ENCODE assay signal across 1 cellular context in genomic region chr16:48386559-48387312, GRCh38.
TF ChIP-seq lines count a peak whose summit lies in the region.

No MANE protein-coding gene starts in this region.

TF ChIP-seq in HepG2, 621 proteins besides CTCF, POLR2A, EP300 and RAD21 (continued from another document and continues in another):
- TF ChIP-seq, protein P1, sequence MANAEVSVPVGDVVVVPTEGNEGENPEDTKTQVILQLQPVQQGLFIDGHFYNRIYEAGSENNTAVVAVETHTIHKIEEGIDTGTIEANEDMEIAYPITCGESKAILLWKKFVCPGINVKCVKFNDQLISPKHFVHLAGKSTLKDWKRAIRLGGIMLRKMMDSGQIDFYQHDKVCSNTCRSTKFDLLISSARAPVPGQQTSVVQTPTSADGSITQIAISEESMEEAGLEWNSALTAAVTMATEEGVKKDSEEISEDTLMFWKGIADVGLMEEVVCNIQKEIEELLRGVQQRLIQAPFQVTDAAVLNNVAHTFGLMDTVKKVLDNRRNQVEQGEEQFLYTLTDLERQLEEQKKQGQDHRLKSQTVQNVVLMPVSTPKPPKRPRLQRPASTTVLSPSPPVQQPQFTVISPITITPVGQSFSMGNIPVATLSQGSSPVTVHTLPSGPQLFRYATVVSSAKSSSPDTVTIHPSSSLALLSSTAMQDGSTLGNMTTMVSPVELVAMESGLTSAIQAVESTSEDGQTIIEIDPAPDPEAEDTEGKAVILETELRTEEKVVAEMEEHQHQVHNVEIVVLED (CRISPR knock-in tag; IDR thresholded peaks at IDR 0.05; ENCODE audit: borderline replicate concordance): no peak
- TF ChIP-seq ZNF766 (CRISPR knock-in tag; IDR thresholded peaks at IDR 0.05; ENCODE audit: borderline replicate concordance): no peak
- no peak for TF ChIP-seq ZIK1 (CRISPR knock-in tag; IDR thresholded peaks at IDR 0.05; ENCODE audit: borderline replicate concordance, low read depth)
- TF ChIP-seq SETDB1 (CRISPR knock-in tag; IDR thresholded peaks at IDR 0.05; ENCODE audit: borderline replicate concordance): no peak
- TF ChIP-seq ZNF569 (CRISPR knock-in tag; IDR thresholded peaks at IDR 0.05; ENCODE audit: borderline replicate concordance): no peak
- TF ChIP-seq, protein P2, sequence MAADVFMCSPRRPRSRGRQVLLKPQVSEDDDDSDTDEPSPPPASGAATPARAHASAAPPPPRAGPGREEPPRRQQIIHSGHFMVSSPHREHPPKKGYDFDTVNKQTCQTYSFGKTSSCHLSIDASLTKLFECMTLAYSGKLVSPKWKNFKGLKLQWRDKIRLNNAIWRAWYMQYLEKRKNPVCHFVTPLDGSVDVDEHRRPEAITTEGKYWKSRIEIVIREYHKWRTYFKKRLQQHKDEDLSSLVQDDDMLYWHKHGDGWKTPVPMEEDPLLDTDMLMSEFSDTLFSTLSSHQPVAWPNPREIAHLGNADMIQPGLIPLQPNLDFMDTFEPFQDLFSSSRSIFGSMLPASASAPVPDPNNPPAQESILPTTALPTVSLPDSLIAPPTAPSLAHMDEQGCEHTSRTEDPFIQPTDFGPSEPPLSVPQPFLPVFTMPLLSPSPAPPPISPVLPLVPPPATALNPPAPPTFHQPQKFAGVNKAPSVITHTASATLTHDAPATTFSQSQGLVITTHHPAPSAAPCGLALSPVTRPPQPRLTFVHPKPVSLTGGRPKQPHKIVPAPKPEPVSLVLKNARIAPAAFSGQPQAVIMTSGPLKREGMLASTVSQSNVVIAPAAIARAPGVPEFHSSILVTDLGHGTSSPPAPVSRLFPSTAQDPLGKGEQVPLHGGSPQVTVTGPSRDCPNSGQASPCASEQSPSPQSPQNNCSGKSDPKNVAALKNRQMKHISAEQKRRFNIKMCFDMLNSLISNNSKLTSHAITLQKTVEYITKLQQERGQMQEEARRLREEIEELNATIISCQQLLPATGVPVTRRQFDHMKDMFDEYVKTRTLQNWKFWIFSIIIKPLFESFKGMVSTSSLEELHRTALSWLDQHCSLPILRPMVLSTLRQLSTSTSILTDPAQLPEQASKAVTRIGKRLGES (CRISPR knock-in tag; IDR thresholded peaks at IDR 0.05; ENCODE audit: borderline replicate concordance): no peak
- TF ChIP-seq ZNF33B (CRISPR knock-in tag; IDR thresholded peaks at IDR 0.05): no peak
- TF ChIP-seq ZBTB7A (CRISPR knock-in tag; IDR thresholded peaks at IDR 0.05): no peak
- no peak for TF ChIP-seq NCOA2 (CRISPR knock-in tag; IDR thresholded peaks at IDR 0.05)
- no peak for TF ChIP-seq FLYWCH1 (CRISPR knock-in tag; IDR thresholded peaks at IDR 0.05)
- TF ChIP-seq SALL1 (CRISPR knock-in tag; IDR thresholded peaks at IDR 0.05): peak; percentile 17; the same call in 1 of the 2 replicates
- peak; percentile 67; the same call in 1 of the 2 replicates for TF ChIP-seq THRA (CRISPR knock-in tag; IDR thresholded peaks at IDR 0.05; ENCODE audit: borderline replicate concordance)
- TF ChIP-seq ZNF451 (CRISPR knock-in tag; IDR thresholded peaks at IDR 0.05): no peak
- TF ChIP-seq NBN (conservative IDR thresholded peaks at IDR 0.05): no peak
- no peak for TF ChIP-seq TCF12 (IDR thresholded peaks at IDR 0.05)
- TF ChIP-seq TCF12 (CRISPR knock-in tag; IDR thresholded peaks at IDR 0.05): no peak
- peak; percentile 45; the same call in 1 of the 2 replicates for TF ChIP-seq NR2F6 (IDR thresholded peaks at IDR 0.05)
- TF ChIP-seq NR2F6 (CRISPR knock-in tag; IDR thresholded peaks at IDR 0.05): peak; percentile 48; the same call in 1 of the 2 replicates
- TF ChIP-seq ZKSCAN8 (CRISPR knock-in tag; IDR thresholded peaks at IDR 0.05; ENCODE audit: borderline replicate concordance): no peak
- TF ChIP-seq ZNF790 (CRISPR knock-in tag; IDR thresholded peaks at IDR 0.05; ENCODE audit: borderline replicate concordance): no peak
- no peak for TF ChIP-seq SMYD3 (CRISPR knock-in tag; IDR thresholded peaks at IDR 0.05)
- no peak for TF ChIP-seq ZFP62 (CRISPR knock-in tag; IDR thresholded peaks at IDR 0.05)
- TF ChIP-seq NR2F1 (CRISPR knock-in tag; IDR thresholded peaks at IDR 0.05): peak in 1 of 2 experiments; percentile 36; a peak in 1 of 4 replicates
- no peak for TF ChIP-seq NONO (IDR thresholded peaks at IDR 0.05)
- TF ChIP-seq NONO (CRISPR knock-in tag; conservative IDR thresholded peaks at IDR 0.05): 0 out of 2 replicates have a peak, but pooled peaks have one; percentile 26
- TF ChIP-seq ZBTB38 (CRISPR knock-in tag; IDR thresholded peaks at IDR 0.05): peak; percentile 70
- no peak for TF ChIP-seq STAT5B (CRISPR knock-in tag; IDR thresholded peaks at IDR 0.05)
- TF ChIP-seq RORA (CRISPR knock-in tag; IDR thresholded peaks at IDR 0.05): no peak
- TF ChIP-seq ZNF792 (CRISPR knock-in tag; IDR thresholded peaks at IDR 0.05): no peak
- TF ChIP-seq KDM4B (CRISPR knock-in tag; IDR thresholded peaks at IDR 0.05): no peak
- no peak for TF ChIP-seq PCBP1 (IDR thresholded peaks at IDR 0.05; ENCODE audit: borderline replicate concordance, low read depth, low read length)
- no peak for TF ChIP-seq ZNF629 (CRISPR knock-in tag; conservative IDR thresholded peaks at IDR 0.05)
- TF ChIP-seq ZSCAN31 (CRISPR knock-in tag; IDR thresholded peaks at IDR 0.05; ENCODE audit: low read depth): no peak
- TF ChIP-seq CEBPB (IDR thresholded peaks at IDR 0.05; ENCODE audit: borderline replicate concordance, low read depth, low read length): no peak
- TF ChIP-seq MEIS1 (CRISPR knock-in tag; IDR thresholded peaks at IDR 0.05; ENCODE audit: borderline replicate concordance): no peak
- no peak for TF ChIP-seq MNT (IDR thresholded peaks at IDR 0.05)
- TF ChIP-seq ZNF230 (CRISPR knock-in tag; IDR thresholded peaks at IDR 0.05): no peak
- no peak for TF ChIP-seq ZNF3 (CRISPR knock-in tag; IDR thresholded peaks at IDR 0.05)
- no peak for TF ChIP-seq ZNF567 (CRISPR knock-in tag; IDR thresholded peaks at IDR 0.05; ENCODE audit: borderline replicate concordance)
- no peak for TF ChIP-seq ZSCAN20 (CRISPR knock-in tag; IDR thresholded peaks at IDR 0.05; ENCODE audit: borderline replicate concordance)
- TF ChIP-seq ZBTB21 (CRISPR knock-in tag; IDR thresholded peaks at IDR 0.05): no peak
- TF ChIP-seq ZNF713 (CRISPR knock-in tag; IDR thresholded peaks at IDR 0.05): no peak
- no peak for TF ChIP-seq ELF4 (CRISPR knock-in tag; IDR thresholded peaks at IDR 0.05; ENCODE audit: borderline replicate concordance)
- TF ChIP-seq RERE (CRISPR knock-in tag; IDR thresholded peaks at IDR 0.05; ENCODE audit: low read depth): no peak
- TF ChIP-seq ZNF777 (CRISPR knock-in tag; IDR thresholded peaks at IDR 0.05): no peak
- no peak for TF ChIP-seq ZFP90 (CRISPR knock-in tag; IDR thresholded peaks at IDR 0.05; ENCODE audit: borderline replicate concordance)
- no peak for TF ChIP-seq SIX4 (CRISPR knock-in tag; IDR thresholded peaks at IDR 0.05)
- no peak for TF ChIP-seq MAX (IDR thresholded peaks at IDR 0.05)
- no peak for TF ChIP-seq ZNF747 (CRISPR knock-in tag; IDR thresholded peaks at IDR 0.05; ENCODE audit: borderline replicate concordance)
- TF ChIP-seq, protein P3, sequence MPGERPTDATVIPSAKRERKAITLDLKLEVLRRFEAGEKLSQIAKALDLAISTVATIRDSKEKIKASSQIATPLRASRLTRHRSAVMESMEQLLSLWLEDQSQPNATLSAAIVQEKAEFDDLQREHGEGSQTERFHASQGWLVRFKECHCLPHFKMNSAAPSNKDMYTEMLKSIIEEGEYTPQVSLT (CRISPR knock-in tag; IDR thresholded peaks at IDR 0.05; ENCODE audit: borderline replicate concordance, low read depth): no peak
- TF ChIP-seq TOE1 (CRISPR knock-in tag; IDR thresholded peaks at IDR 0.05): no peak
- TF ChIP-seq, protein P4, sequence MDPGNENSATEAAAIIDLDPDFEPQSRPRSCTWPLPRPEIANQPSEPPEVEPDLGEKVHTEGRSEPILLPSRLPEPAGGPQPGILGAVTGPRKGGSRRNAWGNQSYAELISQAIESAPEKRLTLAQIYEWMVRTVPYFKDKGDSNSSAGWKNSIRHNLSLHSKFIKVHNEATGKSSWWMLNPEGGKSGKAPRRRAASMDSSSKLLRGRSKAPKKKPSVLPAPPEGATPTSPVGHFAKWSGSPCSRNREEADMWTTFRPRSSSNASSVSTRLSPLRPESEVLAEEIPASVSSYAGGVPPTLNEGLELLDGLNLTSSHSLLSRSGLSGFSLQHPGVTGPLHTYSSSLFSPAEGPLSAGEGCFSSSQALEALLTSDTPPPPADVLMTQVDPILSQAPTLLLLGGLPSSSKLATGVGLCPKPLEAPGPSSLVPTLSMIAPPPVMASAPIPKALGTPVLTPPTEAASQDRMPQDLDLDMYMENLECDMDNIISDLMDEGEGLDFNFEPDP (CRISPR knock-in tag; conservative IDR thresholded peaks at IDR 0.05): no peak
- TF ChIP-seq, protein P5, sequence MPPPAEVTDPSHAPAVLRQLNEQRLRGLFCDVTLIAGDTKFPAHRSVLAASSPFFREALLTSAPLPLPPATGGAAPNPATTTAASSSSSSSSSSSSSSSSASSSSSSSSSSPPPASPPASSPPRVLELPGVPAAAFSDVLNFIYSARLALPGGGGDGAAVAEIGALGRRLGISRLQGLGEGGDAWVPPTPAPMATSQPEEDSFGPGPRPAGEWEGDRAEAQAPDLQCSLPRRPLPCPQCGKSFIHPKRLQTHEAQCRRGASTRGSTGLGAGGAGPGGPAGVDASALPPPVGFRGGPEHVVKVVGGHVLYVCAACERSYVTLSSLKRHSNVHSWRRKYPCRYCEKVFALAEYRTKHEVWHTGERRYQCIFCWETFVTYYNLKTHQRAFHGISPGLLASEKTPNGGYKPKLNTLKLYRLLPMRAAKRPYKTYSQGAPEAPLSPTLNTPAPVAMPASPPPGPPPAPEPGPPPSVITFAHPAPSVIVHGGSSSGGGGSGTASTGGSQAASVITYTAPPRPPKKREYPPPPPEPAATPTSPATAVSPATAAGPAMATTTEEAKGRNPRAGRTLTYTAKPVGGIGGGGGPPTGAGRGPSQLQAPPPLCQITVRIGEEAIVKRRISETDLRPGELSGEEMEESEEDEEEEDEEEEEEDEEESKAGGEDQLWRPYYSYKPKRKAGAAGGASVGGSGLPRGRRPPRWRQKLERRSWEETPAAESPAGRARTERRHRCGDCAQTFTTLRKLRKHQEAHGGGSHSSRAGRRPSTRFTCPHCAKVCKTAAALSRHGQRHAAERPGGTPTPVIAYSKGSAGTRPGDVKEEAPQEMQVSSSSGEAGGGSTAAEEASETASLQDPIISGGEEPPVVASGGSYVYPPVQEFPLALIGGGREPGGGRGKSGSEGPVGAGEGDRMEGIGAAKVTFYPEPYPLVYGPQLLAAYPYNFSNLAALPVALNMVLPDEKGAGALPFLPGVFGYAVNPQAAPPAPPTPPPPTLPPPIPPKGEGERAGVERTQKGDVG (CRISPR knock-in tag; IDR thresholded peaks at IDR 0.05; ENCODE audit: borderline replicate concordance): peak; percentile 33; the same call in 1 of the 2 replicates
- no peak for TF ChIP-seq FOXA3 (CRISPR knock-in tag; IDR thresholded peaks at IDR 0.05)
- no peak for TF ChIP-seq FOSL1 (CRISPR knock-in tag; IDR thresholded peaks at IDR 0.05; ENCODE audit: borderline replicate concordance)
